In the genomic region with DNA sequence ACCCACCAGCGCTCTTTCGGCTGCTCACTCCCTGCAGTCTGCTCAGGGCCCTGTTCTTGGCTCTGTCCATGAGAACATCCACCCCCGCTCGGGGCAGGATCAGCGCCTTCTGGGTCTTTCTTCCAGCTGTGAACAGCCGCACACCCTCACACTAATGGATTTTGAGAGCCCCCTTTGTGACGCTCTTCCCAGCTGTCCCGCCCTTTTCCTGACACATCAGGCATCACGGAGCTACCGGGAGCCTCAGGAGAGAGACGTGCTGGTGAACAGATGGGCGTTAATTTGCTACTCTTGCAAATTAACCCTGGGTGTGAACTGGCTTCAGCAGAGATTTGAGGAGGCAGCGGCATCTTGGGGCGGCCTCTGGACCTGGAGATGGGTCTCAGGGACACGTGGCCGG, we compare ENCODE assay signal across 17 cellular contexts.
DNase-seq lines count a peak whose midpoint lies in the region; ATAC-seq and TF ChIP-seq lines count a peak whose summit lies in the region.
"Had no signal": no experiment of that assay in that cellular context is flagged by ENCODE, and none has a peak within 500 bp of the region (broad histone marks: within the 10 kb centered on the region; RNA-seq: fewer than 3 reads in every experiment).

No MANE protein-coding gene starts in this region.

- peak; percentile 17 for ATAC-seq in left ventricle myocardium superior
- no peak for ATAC-seq in GM18861 (IDR thresholded peaks at IDR 0.05; ENCODE audit: unreplicated experiment)
- ATAC-seq in HG02885 (IDR thresholded peaks at IDR 0.05; ENCODE audit: poor library complexity, unreplicated experiment), result no peak

- no peak overlapping the region for H2BK5ac ChIP-seq in mesendoderm (ENCODE audit: low read length)

- no peak overlapping the region for H3K56ac ChIP-seq in mesendoderm (ENCODE audit: low read length)

- TF ChIP-seq CTCF in left ventricle myocardium inferior (IDR thresholded peaks at IDR 0.05; ENCODE audit: borderline replicate concordance), result no peak

- no peaks in the 10 kb centered on the region for H3K36me3 ChIP-seq in left ventricle myocardium inferior
- no peaks in the 10 kb centered on the region for H3K36me3 ChIP-seq in mesendoderm (ENCODE audit: control insufficient read depth, insufficient read depth, low read length)

- H3K27me3 ChIP-seq in left ventricle myocardium inferior (ENCODE audit: low read depth), result peaks cover 6% of the 10 kb centered on the region
- H3K27me3 ChIP-seq in mesendoderm (ENCODE audit: insufficient read depth, low read length, poor library complexity), result no peaks in the 10 kb centered on the region

- H3K27ac ChIP-seq in left ventricle myocardium inferior (replicated peaks) (no peak overlapping the region), mesendoderm (ENCODE audit: low read depth, low read length) (no peak overlapping the region)

- no peak overlapping the region for H3K4ac ChIP-seq in mesendoderm (ENCODE audit: low read depth, low read length)

- intact Hi-C loops in left ventricle myocardium superior (cut with micrococcal nuclease), result no loop called here
- intact Hi-C loops in left ventricle myocardium inferior (cut with micrococcal nuclease), result no loop called here
- intact Hi-C loops in posterior vena cava (cut with DNase I), result no loop called here

- no peak overlapping the region for H3K9ac ChIP-seq in mesendoderm (ENCODE audit: low read length)

- H2BK120ac ChIP-seq in mesendoderm (ENCODE audit: low read depth, low read length), result no peak overlapping the region

- H4K8ac ChIP-seq in mesendoderm (ENCODE audit: low read depth, low read length), result no peak overlapping the region

- DNase-seq in left ventricle myocardium superior (no peak), left ventricle myocardium inferior (no peak), NCI-H82 (lab: John Stamatoyannopoulos, UW) (peak; percentile 85), mesendoderm (peak; percentile 38), posterior vena cava (ENCODE audit: low spot score) (no peak)
- DNase-seq: C1 segment of cervical spinal cord; DMS153; GOT3; MV-4-11; NCI-H1436; NCI-H2081; NCI-H2227 treated with DMSO at 0.1 percent for 48 hours; NCI-H526; NK-92 treated with Interleukin-12 subunit alpha and Interleukin-12 subunit beta, amount 100 ng/mL, for 24 hours; RPMI8226 had no signal

- peaks cover 40% of the 10 kb centered on the region for H3K4me1 ChIP-seq in left ventricle myocardium inferior
- no peaks in the 10 kb centered on the region for H3K4me1 ChIP-seq in mesendoderm (ENCODE audit: control insufficient read depth, low read depth, low read length)

- H3K18ac ChIP-seq in mesendoderm (ENCODE audit: low read length), result no peak overlapping the region

- no peak overlapping the region for H4K5ac ChIP-seq in mesendoderm (ENCODE audit: low read length)

- H2BK15ac ChIP-seq in mesendoderm (replicated peaks; ENCODE audit: low read depth), result no peak overlapping the region

- no peak overlapping the region for H2AK5ac ChIP-seq in mesendoderm (ENCODE audit: low read length)

- WGBS in mesendoderm (ENCODE audit: extremely low coverage, insufficient coverage, low lambda C conversion rate), result no CpG with 5 or more reads among the region's 16 CpGs

- H3K9me3 ChIP-seq in left ventricle myocardium inferior (replicated peaks), result peaks cover 3% of the 10 kb centered on the region

- H3K79me2 ChIP-seq in mesendoderm (ENCODE audit: control insufficient read depth, insufficient read depth, low read length), result no peaks in the 10 kb centered on the region

- H3K4me3 ChIP-seq in left ventricle myocardium inferior (no peak overlapping the region), mesendoderm (ENCODE audit: low read length) (no peak overlapping the region)

- H3K4me2 ChIP-seq in mesendoderm (ENCODE audit: low read length), result no peak overlapping the region

- no peaks in the 10 kb centered on the region for H3K79me1 ChIP-seq in mesendoderm (ENCODE audit: low read length)

- H3K23ac ChIP-seq in mesendoderm (ENCODE audit: low read length), result no peak overlapping the region

Comparison
In these comparisons a context has a peak if more than half of its experiments do, and no peak if none do; other contexts are left out.
1. DNase-seq: peak in NCI-H82 (single experiment) and mesendoderm (single experiment); none in left ventricle myocardium superior (single experiment), left ventricle myocardium inferior (single experiment) and posterior vena cava (single experiment).